Comparison of ENCODE assay signal across 1 cellular context in the genomic region with DNA sequence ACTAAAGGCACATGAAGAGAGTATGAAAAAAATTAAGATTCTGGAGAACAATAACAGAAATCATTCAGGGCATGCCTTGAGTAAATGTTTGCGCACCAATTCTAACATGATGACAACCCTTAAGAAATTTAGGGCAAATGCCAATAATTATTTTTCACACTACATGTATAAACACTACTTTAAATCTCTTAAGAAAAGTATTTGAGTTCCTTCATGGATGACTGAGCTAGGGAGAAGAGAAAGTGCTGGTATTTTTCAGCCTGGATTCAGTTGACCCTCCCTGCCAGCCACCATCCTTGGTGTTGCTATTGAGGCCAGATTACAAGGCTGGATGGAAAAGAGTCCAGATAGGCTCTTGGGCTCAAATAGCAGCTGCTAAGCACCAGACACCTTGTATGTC.
TF ChIP-seq lines count a peak whose summit lies in the region.

No MANE protein-coding gene starts in this region.

TF ChIP-seq in IMR-90, 13 proteins besides CTCF, POLR2A, EP300 and RAD21:
- TF ChIP-seq SMC3 (IDR thresholded peaks at IDR 0.05; ENCODE audit: low read depth, low read length), result no peak
